12 cellular contexts compared by ENCODE assay signal in the genomic region with DNA sequence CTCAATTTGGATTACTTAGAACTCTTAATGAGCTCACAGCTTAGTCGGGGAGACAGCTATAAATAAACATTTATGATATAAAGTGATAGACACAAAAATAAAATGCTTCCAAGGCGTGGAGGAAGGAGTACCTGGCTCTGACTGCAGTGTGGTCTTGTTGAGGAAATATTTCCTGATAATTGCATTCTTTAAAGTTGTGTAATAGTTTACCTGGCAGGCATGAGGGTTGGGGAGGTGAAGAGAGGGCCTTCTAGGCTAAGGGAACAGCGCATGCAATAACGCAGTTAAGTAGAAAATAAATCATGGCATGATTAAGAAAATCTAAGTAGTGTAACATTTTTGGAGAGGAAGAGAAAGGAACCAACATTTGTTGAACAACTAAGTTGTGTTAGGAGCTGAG.
"Had no signal": no experiment of that assay in that cellular context is flagged by ENCODE, and none has a peak within 500 bp of the region (broad histone marks: within the 10 kb centered on the region; RNA-seq: fewer than 3 reads in every experiment).

No MANE protein-coding gene starts in this region.

- H3K4me3 ChIP-seq: esophagus squamous epithelium, ovary had no signal

- H3K9me3 ChIP-seq: esophagus squamous epithelium, ovary had no signal

- H3K36me3 ChIP-seq: esophagus squamous epithelium, ovary had no signal

- H3K27me3 ChIP-seq: esophagus squamous epithelium, ovary had no signal

- DNase-seq: activated gamma-delta T cell; activated naive CD8-positive, alpha-beta T cell treated with anti-CD3 and anti-CD28 coated beads for 36 hours; esophagus squamous epithelium; foreskin fibroblast; left ventricle myocardium superior; ovary; stimulated activated CD4-positive, alpha-beta T cell treated with anti-CD3 and anti-CD28 coated beads, Interleukin-4, amount 100 ng/mL, for 1 hour; stimulated activated CD8-positive, alpha-beta memory T cell treated with anti-CD3 and anti-CD28 coated beads, Interleukin-4, amount 100 ng/mL, for 48 hours; SW 1271 had no signal

- ATAC-seq: activated CD4-positive, CD25-positive, alpha-beta regulatory T cell treated with anti-CD3 and anti-CD28 coated beads, Interleukin-2, amount 50 U/mL, for 24 hours; left ventricle myocardium superior had no signal

- H3K27ac ChIP-seq: esophagus squamous epithelium, ovary had no signal

- FAIRE-seq: endometrium, islet of Langerhans had no signal
